In genomic region chr1:230379928-230380327, GRCh38 we compare ENCODE assay signal across 27 cellular contexts. TPM values are rescaled to one million over a fixed set of nuclear protein-coding genes. Genes with fewer than 3 reads are reported as not detected.
A peak's percentile ranks its signal among the peaks of the same experiment; 100 is the strongest.
DNase-seq lines count a peak whose midpoint lies in the region; ATAC-seq and TF ChIP-seq lines count a peak whose summit lies in the region.
"Had no signal": no experiment of that assay in that cellular context is flagged by ENCODE, and none has a peak within 500 bp of the region (broad histone marks: within the 10 kb centered on the region; RNA-seq: fewer than 3 reads in every experiment).

No MANE protein-coding gene starts in this region.

- H3K9me3 Mint-ChIP-seq in activated T-cell treated with anti-CD3 and anti-CD28 coated beads, Interleukin-2, amount 50 U/mL, for 24 hours = peaks cover 11% of the 10 kb centered on the region

- no peaks in the 10 kb centered on the region for H3K4me1 Mint-ChIP-seq in activated T-cell treated with anti-CD3 and anti-CD28 coated beads, Interleukin-2, amount 50 U/mL, for 24 hours (ENCODE audit: low read depth)
- H3K4me1 Mint-ChIP-seq: B cell; CD14-positive monocyte; CD4-positive, alpha-beta memory T cell; CD4-positive, CD25-positive, alpha-beta regulatory T cell; CD8-positive, alpha-beta memory T cell had no signal

- H3K4me1 ChIP-seq in SK-N-SH (ENCODE audit: control insufficient read depth in 1 of 2, insufficient read depth in 2 of 2, low read depth in 1 of 2, low read length in 1 of 2) (peaks cover 0 to 45% of the 10 kb centered on the region in 2 experiments; a peak in 2 of 4 replicates), osteoblast (ENCODE audit: insufficient read depth, low read length) (no peaks in the 10 kb centered on the region)

- H3K9me3 ChIP-seq in SK-N-SH (no peaks in the 10 kb centered on the region), osteoblast (ENCODE audit: low read depth, low read length) (no peaks in the 10 kb centered on the region)

- TF ChIP-seq CTCF in SK-N-SH (IDR thresholded peaks at IDR 0.05) = no peak
- no peak for TF ChIP-seq CTCF in osteoblast (IDR thresholded peaks at IDR 0.05; ENCODE audit: extremely low read depth, low read depth, low read length)

- H4K20me1 ChIP-seq in SK-N-SH (ENCODE audit: insufficient read depth) (no peaks in the 10 kb centered on the region), osteoblast (ENCODE audit: insufficient read depth, low read length) (no peaks in the 10 kb centered on the region)
- H4K20me1 ChIP-seq: BLaER1 had no signal

- H3K27me3 ChIP-seq in SK-N-SH (ENCODE audit: insufficient read depth) (no peaks in the 10 kb centered on the region), osteoblast (ENCODE audit: insufficient read depth, low read length) (no peaks in the 10 kb centered on the region)
- H3K27me3 ChIP-seq: BLaER1 had no signal

- DNase-seq in SK-N-SH (peak; percentile 45), NCI-H146 treated with DMSO at 0.1 percent for 48 hours (lab: John Stamatoyannopoulos, UW; ENCODE audit: unreplicated experiment) (peak; percentile 61), NCI-H774 (lab: John Stamatoyannopoulos, UW) (peak; percentile 34), osteoblast (ENCODE audit: insufficient read length, low spot score, missing footprints) (peak; percentile 19), GOT3 (lab: John Stamatoyannopoulos, UW) (no peak)
- no peak for DNase-seq in activated T-cell treated with anti-CD3 and anti-CD28 coated beads, Interleukin-2, amount 50 U/mL, for 24 hours
- DNase-seq: AML-193; C1 segment of cervical spinal cord; CD4-positive, alpha-beta memory T cell; CD4-positive, CD25-positive, alpha-beta regulatory T cell; CD8-positive, alpha-beta memory T cell; COR-L47; DMS 273 treated with DMSO at 0.1 percent for 48 hours; DMS153; DMS53; DMS79; DND-41; EL; GDM1 had no signal

- no peak overlapping the region for H2AFZ ChIP-seq in SK-N-SH (ENCODE audit: low read depth)
- no peak overlapping the region for H2AFZ ChIP-seq in osteoblast (ENCODE audit: low read length)

- H3K4me3 ChIP-seq in SK-N-SH (ENCODE audit: low read depth in 2 of 2, low read length in 1 of 2) = no peak overlapping the region
- H3K4me3 ChIP-seq in osteoblast (ENCODE audit: insufficient read depth, low read length) = no peak overlapping the region
- H3K4me3 ChIP-seq: A549, BLaER1, GM12878 had no signal

- no peaks in the 10 kb centered on the region for H3F3A ChIP-seq in SK-N-SH (replicated peaks; ENCODE audit: insufficient read depth)

- POLR2A ChIA-PET in SK-N-SH (lab: Yijun Ruan, JAX) = no interaction called here

- H3K36me3 Mint-ChIP-seq in activated T-cell treated with anti-CD3 and anti-CD28 coated beads, Interleukin-2, amount 50 U/mL, for 24 hours (ENCODE audit: low read depth) = no peaks in the 10 kb centered on the region
- H3K36me3 Mint-ChIP-seq: CD14-positive monocyte; CD4-positive, alpha-beta memory T cell; CD4-positive, CD25-positive, alpha-beta regulatory T cell had no signal

- 10% methylated on average over 1 of the region's 1 CpG for WGBS in SK-N-SH (ENCODE audit: low lambda C conversion rate)

- no peak for TF ChIP-seq RAD21 in SK-N-SH (IDR thresholded peaks at IDR 0.05; ENCODE audit: low read length)

- no peaks in the 10 kb centered on the region for H3K9me2 ChIP-seq in SK-N-SH

- peaks cover 15% of the 10 kb centered on the region for H3K27me3 Mint-ChIP-seq in activated T-cell treated with anti-CD3 and anti-CD28 coated beads, Interleukin-2, amount 50 U/mL, for 24 hours

- CTCF ChIA-PET in SK-N-SH (lab: Yijun Ruan, JAX) = interaction anchor here (1.2 kb wide), 1 partner anchor 46 kb away, joined by 4 read pairs; the partner anchor contains the start of gene PGBD5

- H3K79me2 ChIP-seq in SK-N-SH (ENCODE audit: insufficient read depth) = no peaks in the 10 kb centered on the region
- no peaks in the 10 kb centered on the region for H3K79me2 ChIP-seq in osteoblast (ENCODE audit: insufficient read depth, low read length)

- H3K4me2 ChIP-seq in SK-N-SH (no peak overlapping the region), osteoblast (ENCODE audit: insufficient read depth, low read length) (no peak overlapping the region)
- H3K4me2 ChIP-seq: A549, BLaER1 had no signal

- no peaks in the 10 kb centered on the region for H3K36me3 ChIP-seq in SK-N-SH (replicated peaks in 1 of 2; ENCODE audit: control insufficient read depth in 1 of 2, insufficient read depth in 2 of 2, low read length in 1 of 2)
- no peaks in the 10 kb centered on the region for H3K36me3 ChIP-seq in osteoblast (ENCODE audit: insufficient read depth, low read length)
- H3K36me3 ChIP-seq: BLaER1 had no signal

- no peak overlapping the region for H3K9ac ChIP-seq in SK-N-SH
- H3K9ac ChIP-seq: BLaER1 had no signal

- TF ChIP-seq EP300 in SK-N-SH (IDR thresholded peaks at IDR 0.05; ENCODE audit: borderline replicate concordance in 1 of 2, low read depth in 1 of 2, low read length in 1 of 2) = peak in 1 of 2 experiments; percentile 69; a peak in 1 of 4 replicates

- ATAC-seq in SK-N-SH treated with all-trans-retinoic acid at 6 μM for 48 hours (no peak), HG02588 (IDR thresholded peaks at IDR 0.05; ENCODE audit: unreplicated experiment) (no peak)
- ATAC-seq: A549, GM12878 had no signal

- no peak overlapping the region for H3K4me3 Mint-ChIP-seq in activated T-cell treated with anti-CD3 and anti-CD28 coated beads, Interleukin-2, amount 50 U/mL, for 24 hours
- H3K4me3 Mint-ChIP-seq: B cell; CD14-positive monocyte; CD4-positive, alpha-beta memory T cell; CD4-positive, CD25-positive, alpha-beta regulatory T cell; CD8-positive, alpha-beta memory T cell had no signal

- H3K27ac ChIP-seq in SK-N-SH (ENCODE audit: low read depth in 2 of 2, low read length in 1 of 2) (peak overlapping the region in 1 of 2 experiments; percentile 86; a peak in 2 of 4 replicates), osteoblast (ENCODE audit: low read depth, low read length) (no peak overlapping the region)
- H3K27ac ChIP-seq: 22Rv1, A549, BLaER1 had no signal

- H3K27ac Mint-ChIP-seq in activated T-cell treated with anti-CD3 and anti-CD28 coated beads, Interleukin-2, amount 50 U/mL, for 24 hours = no peak overlapping the region
- H3K27ac Mint-ChIP-seq: B cell; CD14-positive monocyte; CD4-positive, alpha-beta memory T cell; CD4-positive, CD25-positive, alpha-beta regulatory T cell; CD8-positive, alpha-beta memory T cell had no signal

TF ChIP-seq in SK-N-SH, 30 proteins besides CTCF, POLR2A, EP300 and RAD21:
- TF ChIP-seq PBX3 (IDR thresholded peaks at IDR 0.05) = no peak
- peak; percentile 76 for TF ChIP-seq FOXJ3 (CRISPR knock-in tag; IDR thresholded peaks at IDR 0.05)
- peak; percentile 72 for TF ChIP-seq GATA2 (CRISPR knock-in tag; IDR thresholded peaks at IDR 0.05)
- peak; percentile 15; the same call in 1 of the 2 replicates for TF ChIP-seq RCOR1 (IDR thresholded peaks at IDR 0.05; ENCODE audit: low read length)
- no peak for TF ChIP-seq FOXM1 (IDR thresholded peaks at IDR 0.05; ENCODE audit: low read depth)

TF ChIP-seq in SK-N-SH treated with all-trans-retinoic acid at 6 μM for 48 hours, 23 proteins besides CTCF, POLR2A, EP300 and RAD21 (continues in another document):
- TF ChIP-seq ZFP30 (CRISPR knock-in tag; IDR thresholded peaks at IDR 0.05) (no peak), TSHZ2 (CRISPR knock-in tag; IDR thresholded peaks at IDR 0.05) (no peak), BACH2 (CRISPR knock-in tag; IDR thresholded peaks at IDR 0.05; ENCODE audit: borderline replicate concordance) (no peak), PPARA (CRISPR knock-in tag; IDR thresholded peaks at IDR 0.05; ENCODE audit: borderline replicate concordance) (no peak), ZNF70 (CRISPR knock-in tag; IDR thresholded peaks at IDR 0.05) (no peak), CSRNP3 (CRISPR knock-in tag; IDR thresholded peaks at IDR 0.05) (no peak), TOX (CRISPR knock-in tag; IDR thresholded peaks at IDR 0.05; ENCODE audit: borderline replicate concordance) (no peak), ZC3H10 (CRISPR knock-in tag; IDR thresholded peaks at IDR 0.05) (no peak), ZFP3 (CRISPR knock-in tag; IDR thresholded peaks at IDR 0.05) (no peak), GLIS3 (CRISPR knock-in tag; IDR thresholded peaks at IDR 0.05) (no peak), ZNF565 (CRISPR knock-in tag; conservative IDR thresholded peaks at IDR 0.05; ENCODE audit: low read depth) (no peak)

RNA-seq across cellular contexts. Expression of gene PGBD5, which starts 46.2 kb away (rescaled TPM):
- polyA plus RNA-seq in SK-N-SH (2012; rRNA removed) = 0.15 and 0.39 TPM in 2 replicates
- 0.13 and 0.47 TPM in 2 replicates for polyA plus RNA-seq in SK-N-SH (2012; cell fraction: cytosol; rRNA removed)
- 0.10 and 0.12 TPM in 2 replicates for polyA plus RNA-seq in SK-N-SH (2012; cell fraction: nucleus; rRNA removed)
- under 0.01 and 0.29 TPM in 2 replicates for total RNA-seq in osteoblast
- total RNA-seq: B cell; CD4-positive, alpha-beta memory T cell; CD4-positive, CD25-positive, alpha-beta regulatory T cell; CD8-positive, alpha-beta memory T cell had no signal
- polyA plus RNA-seq: CD14-positive monocyte; CD4-positive, alpha-beta memory T cell; CD4-positive, CD25-positive, alpha-beta regulatory T cell; CD8-positive, alpha-beta memory T cell; GM12878 had no signal

Comparison
In these comparisons a context has a peak if more than half of its experiments do, and no peak if none do; other contexts are left out.
1. DNase-seq: peak in SK-N-SH (single experiment), NCI-H146 treated with DMSO at 0.1 percent for 48 hours (single experiment), NCI-H774 (single experiment) and osteoblast (single experiment); none in GOT3 (single experiment) and activated T-cell treated with anti-CD3 and anti-CD28 coated beads, Interleukin-2, amount 50 U/mL, for 24 hours (single experiment).